8 cellular contexts compared by ENCODE assay signal in genomic region chr17:18182190-18182977, GRCh38. TPM values are rescaled to one million over a fixed set of nuclear protein-coding genes. Genes with fewer than 3 reads are reported as not detected.
DNase-seq lines count a peak whose midpoint lies in the region; FAIRE-seq and TF ChIP-seq lines count a peak whose summit lies in the region.

No MANE protein-coding gene starts in this region.

- H4K20me1 ChIP-seq in MM.1S (ENCODE audit: insufficient read depth, low read length), result peaks cover 23% of the 10 kb centered on the region

- intact Hi-C loops in colonic mucosa (cut with DNase I), result no loop called here
- intact Hi-C loops in vagina (cut with DNase I), result no loop called here

- peak overlapping the region; percentile 64 for H3K4me2 ChIP-seq in MM.1S (ENCODE audit: low read depth, low read length)

- peak overlapping the region; percentile 70 for H2AFZ ChIP-seq in MM.1S (ENCODE audit: low read length)

- H3K4me1 ChIP-seq in MM.1S (ENCODE audit: low read length) (peaks cover 26% of the 10 kb centered on the region; the same call in 1 of the 2 replicates), colonic mucosa (peaks cover 26% of the 10 kb centered on the region), mononuclear cell (ENCODE audit: insufficient read depth, low read length) (peaks cover 43% of the 10 kb centered on the region), vagina (peaks cover 46% of the 10 kb centered on the region)

- H3K9me2 ChIP-seq in MM.1S (replicated peaks; ENCODE audit: insufficient read depth, low read length), result no peaks in the 10 kb centered on the region

- FAIRE-seq in GM12892 (lab: Jason Lieb, UNC), result no peak

- H3K27ac ChIP-seq in MM.1S (ENCODE audit: low read length) (peak overlapping the region; percentile 95), colonic mucosa (peak overlapping the region; percentile 99), vagina (peak overlapping the region; percentile 99)

- DNase-seq in DMS53 treated with DMSO at 0.1 percent for 48 hours (lab: John Stamatoyannopoulos, UW; ENCODE audit: unreplicated experiment) (peak; percentile 33), MM.1S (no peak), colonic mucosa (peak; percentile 64), vagina (ENCODE audit: extremely low spot score in 2 of 2) (no peak), LoVo (ENCODE audit: low spot score) (no peak), kidney tubule cell (ENCODE audit: low spot score) (no peak), GM12892 (ENCODE audit: insufficient read length) (no peak)

- H3K36me3 ChIP-seq in MM.1S (replicated peaks; ENCODE audit: insufficient read depth, low read length) (no peaks in the 10 kb centered on the region), colonic mucosa (no peaks in the 10 kb centered on the region), vagina (no peaks in the 10 kb centered on the region)

- TF ChIP-seq POLR2A in vagina (IDR thresholded peaks at IDR 0.05), result no peak
- no peak for TF ChIP-seq POLR2A in GM12892 (IDR thresholded peaks at IDR 0.05; ENCODE audit: low read depth, low read length)

- peak overlapping the region; percentile 92 for H3K4me3 ChIP-seq in MM.1S (ENCODE audit: low read length)
- peak overlapping the region; percentile 91 for H3K4me3 ChIP-seq in colonic mucosa
- H3K4me3 ChIP-seq in mononuclear cell (ENCODE audit: low read length), result peak overlapping the region; percentile 78
- peak overlapping the region; percentile 92 to 98 for H3K4me3 ChIP-seq in vagina

- TF ChIP-seq CTCF in MM.1S (IDR thresholded peaks at IDR 0.05; ENCODE audit: low read length) (no peak), colonic mucosa (IDR thresholded peaks at IDR 0.05) (no peak), vagina (IDR thresholded peaks at IDR 0.05) (no peak)

- H3K9ac ChIP-seq in MM.1S (ENCODE audit: low read length), result peak overlapping the region; percentile 89
- H3K9ac ChIP-seq in colonic mucosa (ENCODE audit: low read depth in 2 of 2, low read length in 2 of 2), result peak overlapping the region; percentile 71 to 77

- peaks cover 36% of the 10 kb centered on the region for H3K79me2 ChIP-seq in MM.1S (ENCODE audit: low read length)

- H3K9me3 ChIP-seq in MM.1S (replicated peaks; ENCODE audit: insufficient read depth, low read length), result no peaks in the 10 kb centered on the region
- no peaks in the 10 kb centered on the region for H3K9me3 ChIP-seq in colonic mucosa
- no peaks in the 10 kb centered on the region for H3K9me3 ChIP-seq in mononuclear cell (ENCODE audit: low read depth, low read length)
- H3K9me3 ChIP-seq in vagina, result no peaks in the 10 kb centered on the region

- H3K27me3 ChIP-seq in MM.1S (replicated peaks; ENCODE audit: insufficient read depth, low read length), result no peaks in the 10 kb centered on the region
- H3K27me3 ChIP-seq in colonic mucosa, result no peaks in the 10 kb centered on the region
- no peaks in the 10 kb centered on the region for H3K27me3 ChIP-seq in mononuclear cell (ENCODE audit: insufficient read depth, low read length)
- H3K27me3 ChIP-seq in vagina, result no peaks in the 10 kb centered on the region

- H3F3A ChIP-seq in MM.1S (ENCODE audit: insufficient read depth, low read length), result peaks cover 12% of the 10 kb centered on the region

RNA-seq across cellular contexts. Expression of gene ALKBH5, which starts 1.2 kb away (rescaled TPM):
- total RNA-seq in colonic mucosa (100 to 1,000 TPM in 1 of 2 donors, 10 to 100 TPM in 1; 94.8 to 130 TPM), mononuclear cell (97.9 TPM), vagina (77.3 TPM)
- 61.6 TPM for polyA plus RNA-seq in GM12892 (2012; ENCODE audit: missing spikeins)

RNA-seq across cellular contexts. Expression of gene LLGL1, which starts 43.1 kb away (rescaled TPM):
- 10 to 100 TPM in 1 of 2 donors, 1 to 10 TPM in 1; 7.8 to 13.1 TPM for total RNA-seq in colonic mucosa
- 8.6 TPM for total RNA-seq in mononuclear cell
- total RNA-seq in vagina, result 27.7 TPM
- polyA plus RNA-seq in GM12892 (2012; ENCODE audit: missing spikeins), result 1.7 TPM

Comparison
In these comparisons a context has a peak if more than half of its experiments do, and no peak if none do; other contexts are left out.
1. DNase-seq: peak in DMS53 treated with DMSO at 0.1 percent for 48 hours (single experiment) and colonic mucosa (single experiment); none in MM.1S (single experiment), vagina (0 of 2), LoVo (single experiment), kidney tubule cell (single experiment) and GM12892 (single experiment).
2. Peak in every context shown above with its lines, with median percentiles within 50 percentile points of each other: H3K27ac ChIP-seq and H3K4me3 ChIP-seq.